18 cellular contexts compared by ENCODE assay signal in the genomic region with DNA sequence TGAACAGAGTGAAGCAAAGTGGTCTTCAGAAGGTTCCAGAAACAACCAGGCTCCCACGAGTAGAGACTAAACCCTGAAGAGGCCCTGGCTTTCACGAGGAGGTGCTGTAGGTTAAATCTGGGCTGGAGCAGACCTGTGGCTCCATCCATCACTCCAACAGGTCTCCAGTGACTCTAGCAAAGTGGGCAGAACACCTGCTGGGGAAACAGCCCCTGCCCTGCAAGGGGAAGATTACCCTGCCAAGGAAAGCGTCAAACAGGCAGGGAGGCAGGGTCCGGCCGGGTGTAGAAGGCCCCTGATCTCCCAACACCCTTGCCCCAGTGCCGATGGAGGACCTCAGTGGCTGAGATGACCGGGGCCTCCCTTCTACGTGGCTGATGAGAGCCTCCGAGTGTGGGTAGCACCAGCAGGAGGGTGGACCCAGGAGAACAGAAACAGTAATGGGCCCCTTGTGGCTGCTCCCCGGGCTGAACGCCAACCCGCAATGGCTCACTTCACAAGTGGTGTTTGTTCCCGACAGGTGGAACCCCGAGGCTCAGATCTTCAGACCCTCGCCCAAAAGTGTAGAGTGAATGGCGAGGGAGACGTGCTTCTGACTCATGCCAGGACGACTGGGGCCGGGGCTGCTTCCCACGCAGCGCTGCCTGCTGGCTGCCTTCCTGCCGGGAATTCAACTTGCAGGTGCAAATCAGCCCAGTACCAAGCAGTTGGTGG.
DNase-seq lines count a peak whose midpoint lies in the region; ATAC-seq and TF ChIP-seq lines count a peak whose summit lies in the region.
"Had no signal": no experiment of that assay in that cellular context is flagged by ENCODE, and none has a peak within 500 bp of the region (broad histone marks: within the 10 kb centered on the region; RNA-seq: fewer than 3 reads in every experiment).

No MANE protein-coding gene starts in this region.

- peak; percentile 65 for DNase-seq in DMS153 (lab: John Stamatoyannopoulos, UW)
- DNase-seq in NCI-H2107 (lab: John Stamatoyannopoulos, UW) = peak; percentile 85
- no peak for DNase-seq in epithelial cell of proximal tubule (ENCODE audit: low read depth)
- DNase-seq in pons (ENCODE audit: low spot score) = peak; percentile 34
- DNase-seq in BE2C = no peak
- no peak for DNase-seq in kidney tubule cell (ENCODE audit: low spot score)
- DNase-seq: activated CD4-positive, alpha-beta T cell treated with anti-CD3 and anti-CD28 coated beads, Interleukin-2, amount 10 ng/mL, durations not matched to agents 24 days and 14 days; activated T-cell treated with anti-CD3 and anti-CD28 coated beads, Interleukin-2, amount 50 U/mL, for 4 hours; dermis blood vessel endothelial cell; DMS 273 treated with DMSO at 0.1 percent for 48 hours; NCI-H1417 treated with DMSO at 0.1 percent for 48 hours; NK-92 treated with Interleukin-12 subunit alpha and Interleukin-12 subunit beta, amount 100 ng/mL, for 24 hours; SHP77 treated with DMSO at 0.1 percent for 48 hours; stimulated activated CD4-positive, alpha-beta T cell treated with anti-CD3 and anti-CD28 coated beads, Interleukin-12 subunit alpha, Interleukin-12 subunit beta, amount 100 ng/mL, for 4 hours had no signal

- no peak overlapping the region for H3K4me3 ChIP-seq in epithelial cell of proximal tubule (ENCODE audit: low read depth, low read length)
- H3K4me3 ChIP-seq in BE2C (ENCODE audit: low read depth, low read length) = no peak overlapping the region
- H3K4me3 ChIP-seq: ascending aorta, K562 had no signal

- H3K4me1 ChIP-seq in BE2C = no peaks in the 10 kb centered on the region

- H3K36me3 ChIP-seq in BE2C = no peaks in the 10 kb centered on the region
- H3K36me3 ChIP-seq: ascending aorta had no signal

- ATAC-seq in HG03469 (IDR thresholded peaks at IDR 0.05; ENCODE audit: unreplicated experiment) = no peak
- ATAC-seq in HG02623 (IDR thresholded peaks at IDR 0.05; ENCODE audit: unreplicated experiment) = no peak
- ATAC-seq: activated T-cell treated with anti-CD3 and anti-CD28 coated beads, Interleukin-2, amount 50 U/mL, for 4 hours; K562 had no signal

- TF ChIP-seq CTCF in epithelial cell of proximal tubule (conservative IDR thresholded peaks at IDR 0.05; ENCODE audit: low read depth, low read length) = peak; percentile 13
- TF ChIP-seq CTCF in BE2C (IDR thresholded peaks at IDR 0.05; ENCODE audit: low read depth, low read length) = no peak

- no peaks in the 10 kb centered on the region for H3K9me3 ChIP-seq in BE2C
- H3K9me3 ChIP-seq: ascending aorta had no signal

- H3K27me3 ChIP-seq in BE2C = peaks cover 6% of the 10 kb centered on the region
- H3K27me3 ChIP-seq: ascending aorta had no signal

Comparison
In these comparisons a context has a peak if more than half of its experiments do, and no peak if none do; other contexts are left out.
1. DNase-seq: peak in DMS153 (single experiment), NCI-H2107 (single experiment) and pons (single experiment); none in epithelial cell of proximal tubule (single experiment), BE2C (single experiment) and kidney tubule cell (single experiment).